ENCODE assay signal across 8 cellular contexts in the genomic region with DNA sequence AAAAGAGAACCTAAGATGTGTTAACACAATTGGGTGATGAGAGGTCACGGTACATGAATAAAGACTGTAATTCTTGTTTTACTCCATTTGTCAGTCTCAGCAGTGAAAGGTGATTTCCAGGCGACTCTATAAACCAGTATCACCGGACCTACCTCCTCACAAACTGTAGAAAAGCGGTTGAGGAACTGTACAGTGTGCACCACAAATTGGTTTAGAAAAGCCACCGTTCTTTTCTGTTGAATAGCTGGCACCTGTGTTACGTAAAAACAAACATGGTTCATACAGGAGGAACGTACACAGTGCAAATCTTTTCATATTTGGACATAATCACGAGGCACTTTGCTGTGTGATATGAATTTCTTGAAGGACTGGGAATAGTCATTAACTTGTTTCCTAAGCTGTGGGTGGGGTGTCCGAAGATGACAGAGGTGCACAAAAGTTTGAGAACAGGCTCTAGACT. TPM values are rescaled to one million over a fixed set of nuclear protein-coding genes. Genes with fewer than 3 reads are reported as not detected.
DNase-seq lines count a peak whose midpoint lies in the region; ATAC-seq and TF ChIP-seq lines count a peak whose summit lies in the region.

No MANE protein-coding gene starts in this region.

- DNase-seq in left ventricle myocardium inferior (no peak), gastrocnemius medialis (no peak), SW 1271 (lab: John Stamatoyannopoulos, UW) (no peak), ACHN (no peak)

- peak overlapping the region; percentile 100 for H3K4me3 Mint-ChIP-seq in activated T-helper 17 cell treated with anti-CD3 and anti-CD28 coated beads, Interleukin-2, amount 50 U/mL, for 72 hours

- no peaks in the 10 kb centered on the region for H4K20me1 ChIP-seq in BLaER1

- in situ Hi-C loops in gastrocnemius medialis (cut with MboI; ENCODE audit: low sequenced_read_pairs in 4 of 4), result no loop called here
- in situ Hi-C loops in ACHN (cut with HindIII; ENCODE audit: low pct_ligation_motif_present, low pct_unique_long_range_greater_than_20kb, low sequenced_read_pairs), result no loop called here

- TF ChIP-seq POLR2A in gastrocnemius medialis (IDR thresholded peaks at IDR 0.05), result no peak

- peaks cover 15% of the 10 kb centered on the region for H3K4me1 Mint-ChIP-seq in activated T-helper 17 cell treated with anti-CD3 and anti-CD28 coated beads, Interleukin-2, amount 50 U/mL, for 72 hours

- H3K27ac ChIP-seq in BLaER1 (peak overlapping the region; percentile 83), left ventricle myocardium inferior (replicated peaks) (peak overlapping the region; percentile 87), gastrocnemius medialis (peak overlapping the region; percentile 88 to 93 (median 90))

- H3K9me3 ChIP-seq in BLaER1 (no peaks in the 10 kb centered on the region), left ventricle myocardium inferior (replicated peaks) (no peaks in the 10 kb centered on the region), gastrocnemius medialis (no peaks in the 10 kb centered on the region)

- H3K4me3 ChIP-seq in BLaER1 (peak overlapping the region; percentile 85), left ventricle myocardium inferior (peak overlapping the region; percentile 78), gastrocnemius medialis (peak overlapping the region; percentile 88 to 95 (median 91))

- TF ChIP-seq CTCF in left ventricle myocardium inferior (IDR thresholded peaks at IDR 0.05; ENCODE audit: borderline replicate concordance) (no peak), gastrocnemius medialis (IDR thresholded peaks at IDR 0.05 in 4 of 5, conservative IDR thresholded peaks at IDR 0.05 in 1 of 5) (no peak)

- peak overlapping the region; percentile 83 for H3K9ac ChIP-seq in BLaER1

- intact Hi-C loops in left ventricle myocardium inferior (cut with micrococcal nuclease) (no loop called here), gastrocnemius medialis (cut with DNase I; ENCODE audit: low total_unique reads) (loop anchor here (2.0 kb wide), 1 partner anchor 120 kb away; no protein-coding TSS in a partner anchor)

- peaks cover 8% of the 10 kb centered on the region for H3K4me1 ChIP-seq in BLaER1
- H3K4me1 ChIP-seq in left ventricle myocardium inferior, result peaks cover 9% of the 10 kb centered on the region
- H3K4me1 ChIP-seq in gastrocnemius medialis, result peaks cover 0 to 8% of the 10 kb centered on the region in 2 donors

- H3K9me3 Mint-ChIP-seq in activated T-helper 17 cell treated with anti-CD3 and anti-CD28 coated beads, Interleukin-2, amount 50 U/mL, for 72 hours, result no peaks in the 10 kb centered on the region

- H3K4me2 ChIP-seq in BLaER1, result peak overlapping the region; percentile 83

- H3K36me3 ChIP-seq in BLaER1 (0 out of 2 replicates have a peak, but pooled peaks cover 6% of the 10 kb centered on the region), left ventricle myocardium inferior (peaks cover 21% of the 10 kb centered on the region), gastrocnemius medialis (peaks cover 0 to 27% of the 10 kb centered on the region in 2 donors)

- H3K27me3 ChIP-seq in BLaER1 (no peaks in the 10 kb centered on the region), left ventricle myocardium inferior (ENCODE audit: low read depth) (no peaks in the 10 kb centered on the region), gastrocnemius medialis (no peaks in the 10 kb centered on the region)

- H3K27ac Mint-ChIP-seq in activated T-helper 17 cell treated with anti-CD3 and anti-CD28 coated beads, Interleukin-2, amount 50 U/mL, for 72 hours, result peak overlapping the region; percentile 100

- peak; percentile 38 for ATAC-seq in GM19351 (IDR thresholded peaks at IDR 0.05; ENCODE audit: unreplicated experiment)
- ATAC-seq in HG03378 (IDR thresholded peaks at IDR 0.05; ENCODE audit: unreplicated experiment), result peak; percentile 40
- peak; percentile 54 for ATAC-seq in activated T-helper 17 cell treated with anti-CD3 and anti-CD28 coated beads, Interleukin-2, amount 50 U/mL, for 72 hours (replicated peaks)
- ATAC-seq in gastrocnemius medialis, result peak; percentile 12 to 28

- peaks cover 56% of the 10 kb centered on the region for H3K36me3 Mint-ChIP-seq in activated T-helper 17 cell treated with anti-CD3 and anti-CD28 coated beads, Interleukin-2, amount 50 U/mL, for 72 hours (ENCODE audit: low read depth)

- peaks cover 2% of the 10 kb centered on the region for H3K27me3 Mint-ChIP-seq in activated T-helper 17 cell treated with anti-CD3 and anti-CD28 coated beads, Interleukin-2, amount 50 U/mL, for 72 hours

RNA-seq across cellular contexts. Expression of a gene that starts 0.7 kb away (rescaled TPM):
- 10 to 100 TPM; 39.9 to 40.6 TPM for total RNA-seq in activated T-helper 17 cell treated with anti-CD3 and anti-CD28 coated beads, Interleukin-2, amount 50 U/mL, for 72 hours
- total RNA-seq in left ventricle myocardium inferior (37.2 TPM), gastrocnemius medialis (10 to 100 TPM; 44.2 to 81.8 (median 62.2) TPM)

RNA-seq across cellular contexts. Expression of a gene that starts 58.8 kb away (rescaled TPM):
- 10 to 100 TPM; 63.6 to 80.7 TPM for total RNA-seq in activated T-helper 17 cell treated with anti-CD3 and anti-CD28 coated beads, Interleukin-2, amount 50 U/mL, for 72 hours
- total RNA-seq in left ventricle myocardium inferior, result 20.6 TPM
- 10 to 100 TPM; 11.6 to 26.6 (median 19.2) TPM for total RNA-seq in gastrocnemius medialis

RNA-seq across cellular contexts. Expression of a gene that starts 58.9 kb away (rescaled TPM):
- total RNA-seq in activated T-helper 17 cell treated with anti-CD3 and anti-CD28 coated beads, Interleukin-2, amount 50 U/mL, for 72 hours, result 10 to 100 TPM; 23.7 to 35.2 TPM
- total RNA-seq in left ventricle myocardium inferior (0.33 TPM), gastrocnemius medialis (1 to 10 TPM in 2 of 4 donors, under 1 TPM in 2; 0.31 to 3.1 (median 0.89) TPM)

Comparison
In these comparisons a context has a peak if more than half of its experiments do, and no peak if none do; other contexts are left out.
1. RNA of a gene that starts 58.9 kb away (total RNA-seq): 23.7 to 35.2 TPM in activated T-helper 17 cell treated with anti-CD3 and anti-CD28 coated beads, Interleukin-2, amount 50 U/mL, for 72 hours; 0.31 to 3.1 TPM in gastrocnemius medialis and 0.33 TPM in left ventricle myocardium inferior (single experiment); every median in the first group is over 4 times any median in the second.
2. Peak in every context shown above with its lines, with median percentiles within 50 percentile points of each other: H3K27ac ChIP-seq, H3K4me3 ChIP-seq and ATAC-seq.